In the genomic region with DNA sequence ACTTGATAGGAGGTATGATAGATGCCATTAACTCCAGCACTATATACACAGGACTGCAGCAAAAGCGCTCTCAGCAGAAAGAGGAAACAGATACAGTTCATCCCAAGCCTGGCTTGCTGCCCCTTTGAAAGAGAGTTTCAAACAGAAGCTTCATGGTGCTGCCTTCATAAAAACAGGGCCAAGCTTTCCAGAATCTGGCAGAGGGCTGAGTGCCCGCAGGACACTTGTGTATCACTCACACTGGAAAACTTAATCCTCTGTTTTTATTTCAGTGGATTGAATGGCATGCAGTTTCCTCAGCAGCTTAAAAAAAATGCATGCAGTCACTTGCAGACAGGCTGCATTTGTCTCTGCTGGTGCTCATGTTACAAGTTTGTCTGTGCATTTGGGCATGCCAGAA, we compare ENCODE assay signal across 12 cellular contexts. TPM values are rescaled to one million over a fixed set of nuclear protein-coding genes. Genes with fewer than 3 reads are reported as not detected.
DNase-seq lines count a peak whose midpoint lies in the region; ATAC-seq and TF ChIP-seq lines count a peak whose summit lies in the region.
"Had no signal": no experiment of that assay in that cellular context is flagged by ENCODE, and none has a peak within 500 bp of the region (broad histone marks: within the 10 kb centered on the region; RNA-seq: fewer than 3 reads in every experiment).

No MANE protein-coding gene starts in this region.

- H3K9me3 Mint-ChIP-seq in activated naive CD4-positive, alpha-beta T cell treated with anti-CD3 and anti-CD28 coated beads, Interleukin-2, amount 50 U/mL, for 24 hours, result no peaks in the 10 kb centered on the region
- H3K9me3 Mint-ChIP-seq in activated naive CD4-positive, alpha-beta T cell treated with anti-CD3 and anti-CD28 coated beads, Interleukin-2, amount 10 ng/mL, durations not matched to agents 7 days and 5 days, result no peaks in the 10 kb centered on the region
- H3K9me3 Mint-ChIP-seq: activated T-helper 1 cell treated with anti-CD3 and anti-CD28 coated beads, Interleukin-12 subunit alpha, Interleukin-12 subunit beta, Interleukin-2, Interleukin-4 antibody, amounts not matched to agents 30 ng/mL and 10 ng/mL and 1 ng/mL, durations not matched to agents 14 hours and 24 hours and 36 hours had no signal

- 39 to 51% methylated on average over 2 of the region's 2 CpGs for WGBS in aorta, 2 donors

- no peaks in the 10 kb centered on the region for H3K4me1 ChIP-seq in breast epithelium
- peaks cover 0 to 4% of the 10 kb centered on the region in 2 donors for H3K4me1 ChIP-seq in aorta (ENCODE audit: control insufficient read depth in 1 of 2, insufficient read depth in 2 of 2, low read length in 2 of 2)

- H3K36me3 ChIP-seq in breast epithelium (no peaks in the 10 kb centered on the region), aorta (ENCODE audit: control insufficient read depth in 1 of 2, insufficient read depth in 2 of 2, low read length in 1 of 2) (no peaks in the 10 kb centered on the region)
- H3K36me3 ChIP-seq: esophagus muscularis mucosa had no signal

- H3K4me3 Mint-ChIP-seq in activated naive CD4-positive, alpha-beta T cell treated with anti-CD3 and anti-CD28 coated beads, Interleukin-2, amount 50 U/mL, for 24 hours, result peak overlapping the region; percentile 67
- H3K4me3 Mint-ChIP-seq in activated naive CD4-positive, alpha-beta T cell treated with anti-CD3 and anti-CD28 coated beads, Interleukin-2, amount 10 ng/mL, durations not matched to agents 7 days and 5 days, result no peak overlapping the region
- H3K4me3 Mint-ChIP-seq: activated T-helper 1 cell treated with anti-CD3 and anti-CD28 coated beads, Interleukin-12 subunit alpha, Interleukin-12 subunit beta, Interleukin-2, Interleukin-4 antibody, amounts not matched to agents 30 ng/mL and 10 ng/mL and 1 ng/mL, durations not matched to agents 14 hours and 24 hours and 36 hours had no signal

- TF ChIP-seq POLR2A in breast epithelium (IDR thresholded peaks at IDR 0.05), result no peak

- H3K4me1 Mint-ChIP-seq in activated naive CD4-positive, alpha-beta T cell treated with anti-CD3 and anti-CD28 coated beads, Interleukin-2, amount 50 U/mL, for 24 hours, result peaks cover 92% of the 10 kb centered on the region
- peaks cover 62% of the 10 kb centered on the region for H3K4me1 Mint-ChIP-seq in activated naive CD4-positive, alpha-beta T cell treated with anti-CD3 and anti-CD28 coated beads, Interleukin-2, amount 10 ng/mL, durations not matched to agents 7 days and 5 days

- no peak for DNase-seq in activated naive CD4-positive, alpha-beta T cell treated with anti-CD3 and anti-CD28 coated beads, Interleukin-2, amount 10 ng/mL, durations not matched to agents 7 days and 5 days
- DNase-seq in breast epithelium (ENCODE audit: low spot score in 2 of 2), result peak in 1 of 2 donors; percentile 47
- DNase-seq in lung microvascular endothelial cell (ENCODE audit: low read depth in 2 of 2), result peak; percentile 28 to 34
- no peak for DNase-seq in aorta
- DNase-seq in activated CD4-positive, alpha-beta T cell treated with anti-CD3 and anti-CD28 coated beads, Interleukin-2, amount 50 U/mL, for 48 hours, result no peak
- DNase-seq: NCI-H1048, pancreas had no signal

- no peaks in the 10 kb centered on the region for H3K36me3 Mint-ChIP-seq in activated naive CD4-positive, alpha-beta T cell treated with anti-CD3 and anti-CD28 coated beads, Interleukin-2, amount 50 U/mL, for 24 hours
- H3K36me3 Mint-ChIP-seq in activated naive CD4-positive, alpha-beta T cell treated with anti-CD3 and anti-CD28 coated beads, Interleukin-2, amount 10 ng/mL, durations not matched to agents 7 days and 5 days, result no peaks in the 10 kb centered on the region

- H3K27me3 ChIP-seq in breast epithelium (no peaks in the 10 kb centered on the region), aorta (ENCODE audit: control insufficient read depth in 1 of 2, insufficient read depth in 2 of 2, low read length in 1 of 2) (no peaks in the 10 kb centered on the region)
- H3K27me3 ChIP-seq: pancreas had no signal

- ATAC-seq in aorta (ENCODE audit: low FRiP score) (peak; percentile 23), HG03442 (IDR thresholded peaks at IDR 0.05; ENCODE audit: unreplicated experiment) (no peak), HG03378 (IDR thresholded peaks at IDR 0.05; ENCODE audit: unreplicated experiment) (no peak)

- H3K4me3 ChIP-seq in breast epithelium (no peak overlapping the region), aorta (ENCODE audit: low read length in 2 of 2) (no peak overlapping the region)
- H3K4me3 ChIP-seq: esophagus muscularis mucosa, pancreas had no signal

- H3K27ac ChIP-seq in breast epithelium, result peak overlapping the region; percentile 40 to 77
- no peak overlapping the region for H3K27ac ChIP-seq in aorta (ENCODE audit: low read depth in 1 of 2, low read length in 2 of 2)
- H3K27ac ChIP-seq: esophagus muscularis mucosa, pancreas had no signal

- H3K27me3 Mint-ChIP-seq in activated naive CD4-positive, alpha-beta T cell treated with anti-CD3 and anti-CD28 coated beads, Interleukin-2, amount 50 U/mL, for 24 hours, result no peaks in the 10 kb centered on the region
- H3K27me3 Mint-ChIP-seq in activated naive CD4-positive, alpha-beta T cell treated with anti-CD3 and anti-CD28 coated beads, Interleukin-2, amount 10 ng/mL, durations not matched to agents 7 days and 5 days, result no peaks in the 10 kb centered on the region

- no peak for TF ChIP-seq CTCF in breast epithelium (IDR thresholded peaks at IDR 0.05)

- intact Hi-C loops in breast epithelium (cut with DNase I; ENCODE audit: low total_unique reads) (no loop called here), aorta (cut with DNase I) (no loop called here)

- H3K9me3 ChIP-seq in breast epithelium (no peaks in the 10 kb centered on the region), aorta (ENCODE audit: control insufficient read depth, low read length) (no peaks in the 10 kb centered on the region)
- H3K9me3 ChIP-seq: esophagus muscularis mucosa, pancreas had no signal

- CTCF ChIA-PET in activated naive CD4-positive, alpha-beta T cell treated with anti-CD3 and anti-CD28 coated beads, Interleukin-2, amount 10 ng/mL, durations not matched to agents 7 days and 5 days (lab: Charles Lee), result interaction anchor here (1.6 kb wide), 1 partner anchor 55 kb away, joined by 5 read pairs; no protein-coding TSS in a partner anchor

- H3K27ac Mint-ChIP-seq in activated naive CD4-positive, alpha-beta T cell treated with anti-CD3 and anti-CD28 coated beads, Interleukin-2, amount 50 U/mL, for 24 hours, result peak overlapping the region; percentile 92
- no peak overlapping the region for H3K27ac Mint-ChIP-seq in activated naive CD4-positive, alpha-beta T cell treated with anti-CD3 and anti-CD28 coated beads, Interleukin-2, amount 10 ng/mL, durations not matched to agents 7 days and 5 days
- H3K27ac Mint-ChIP-seq: activated T-helper 1 cell treated with anti-CD3 and anti-CD28 coated beads, Interleukin-12 subunit alpha, Interleukin-12 subunit beta, Interleukin-2, Interleukin-4 antibody, amounts not matched to agents 30 ng/mL and 10 ng/mL and 1 ng/mL, durations not matched to agents 14 hours and 24 hours and 36 hours had no signal

RNA-seq across cellular contexts. Expression of gene KCNJ15, which starts 40.4 kb away (rescaled TPM):
- total RNA-seq in breast epithelium (1 to 10 TPM in 1 of 3 donors, under 1 TPM in 2; 0.80 to 6.9 (median 0.98) TPM), lung microvascular endothelial cell (0.22 and 0.99 TPM in 2 replicates), aorta (1 to 10 TPM; 2.7 TPM)
- under 1 TPM; 0.05 to 0.25 TPM for polyA plus RNA-seq in aorta

Comparison
In these comparisons a context has a peak if more than half of its experiments do, and no peak if none do; other contexts are left out.
1. DNase-seq: peak in lung microvascular endothelial cell (2 of 2); none in activated naive CD4-positive, alpha-beta T cell treated with anti-CD3 and anti-CD28 coated beads, Interleukin-2, amount 10 ng/mL, durations not matched to agents 7 days and 5 days (single experiment), aorta (0 of 2) and activated CD4-positive, alpha-beta T cell treated with anti-CD3 and anti-CD28 coated beads, Interleukin-2, amount 50 U/mL, for 48 hours (0 of 2).
2. H3K27ac ChIP-seq: peak in breast epithelium (2 of 2); none in aorta (0 of 2).